ENCODE assay signal across 8 cellular contexts in genomic region chr2:60552096-60552850, GRCh38. TPM values are rescaled to one million over a fixed set of nuclear protein-coding genes. Genes with fewer than 3 reads are reported as not detected.
DNase-seq lines count a peak whose midpoint lies in the region; ATAC-seq and TF ChIP-seq lines count a peak whose summit lies in the region.

No MANE protein-coding gene starts in this region.

- H3K9ac ChIP-seq in Loucy (ENCODE audit: low read depth, low read length, poor library complexity, severe bottlenecking) (peak overlapping the region; percentile 80), mesenchymal stem cell (ENCODE audit: low read length) (no peak overlapping the region)

- H4K8ac ChIP-seq in mesenchymal stem cell (ENCODE audit: low read length): no peak overlapping the region

- no peak overlapping the region for H2BK120ac ChIP-seq in mesenchymal stem cell (ENCODE audit: low read depth, low read length)

- 0 to 1% methylated on average over 33 to 49 of the region's 49 CpGs for WGBS in body of pancreas, 2 donors
- WGBS in mesenchymal stem cell: under 1% methylated on average over 39 of the region's 49 CpGs

- H2BK15ac ChIP-seq in mesenchymal stem cell (ENCODE audit: low read depth, poor library complexity, severe bottlenecking): no peak overlapping the region

- H3K4ac ChIP-seq in mesenchymal stem cell (ENCODE audit: low read depth in 1 of 2, low read length in 2 of 2): no peak overlapping the region

- peak; percentile 28 to 60 (median 60) for TF ChIP-seq POLR2A in body of pancreas (IDR thresholded peaks at IDR 0.05)

- TF ChIP-seq CTCF in Loucy (conservative IDR thresholded peaks at IDR 0.05; ENCODE audit: low read length): no peak
- no peak for TF ChIP-seq CTCF in body of pancreas (IDR thresholded peaks at IDR 0.05)

- intact Hi-C loops in body of pancreas (cut with DNase I): no loop called here

- H3K4me1 ChIP-seq in Loucy (ENCODE audit: insufficient read depth, low read length, poor library complexity, severe bottlenecking): peaks cover 32% of the 10 kb centered on the region
- peaks cover 37% of the 10 kb centered on the region for H3K4me1 ChIP-seq in body of pancreas
- H3K4me1 ChIP-seq in mesenchymal stem cell (ENCODE audit: control insufficient read depth, insufficient read depth, low read depth, low read length): peaks cover 20% of the 10 kb centered on the region

- H3K14ac ChIP-seq in mesenchymal stem cell (ENCODE audit: low read length in 2 of 2): no peak overlapping the region

- peaks cover 41% of the 10 kb centered on the region for H4K20me1 ChIP-seq in Loucy (ENCODE audit: insufficient read depth, low read length, poor library complexity, severe bottlenecking)

- peak; percentile 85 for DNase-seq in DMS53 (lab: John Stamatoyannopoulos, UW)
- DNase-seq in body of pancreas: peak; percentile 44 to 60 (median 46)
- peak; percentile 20 for DNase-seq in mesenchymal stem cell
- no peak for DNase-seq in ureter (ENCODE audit: low spot score)
- no peak for DNase-seq in activated CD4-positive, alpha-beta T cell treated with anti-CD3 and anti-CD28 coated beads, Interleukin-2, amount 50 U/mL, for 48 hours
- DNase-seq in AML-193 (lab: John Stamatoyannopoulos, UW): no peak

- peaks cover 48% of the 10 kb centered on the region for H3K27me3 ChIP-seq in Loucy (ENCODE audit: insufficient read depth, low read length, poor library complexity, severe bottlenecking)
- no peaks in the 10 kb centered on the region for H3K27me3 ChIP-seq in body of pancreas
- H3K27me3 ChIP-seq in mesenchymal stem cell (ENCODE audit: control insufficient read depth in 1 of 2, insufficient read depth in 1 of 2, low read length in 2 of 2): peaks cover 17 to 82% of the 10 kb centered on the region in 2 experiments

- H3K9me2 ChIP-seq in Loucy (replicated peaks; ENCODE audit: low read depth, low read length): no peaks in the 10 kb centered on the region

- peaks cover 58% of the 10 kb centered on the region for H3K79me2 ChIP-seq in Loucy (ENCODE audit: insufficient read depth, low read length)

- peak overlapping the region; percentile 93 for H3K4me3 ChIP-seq in Loucy (ENCODE audit: low read length, poor library complexity, severe bottlenecking)
- peak overlapping the region; percentile 27 to 80 for H3K4me3 ChIP-seq in body of pancreas
- H3K4me3 ChIP-seq in mesenchymal stem cell (ENCODE audit: insufficient read depth in 1 of 2, low read depth in 1 of 2, low read length in 2 of 2): peak overlapping the region; percentile 68 to 74

- H3K36me3 ChIP-seq in Loucy (ENCODE audit: insufficient read depth, low read length): no peaks in the 10 kb centered on the region
- no peaks in the 10 kb centered on the region for H3K36me3 ChIP-seq in body of pancreas (replicated peaks in 1 of 2; ENCODE audit: insufficient read depth in 1 of 2, low read depth in 2 of 2)
- no peaks in the 10 kb centered on the region for H3K36me3 ChIP-seq in mesenchymal stem cell (ENCODE audit: control insufficient read depth in 1 of 2, insufficient read depth in 2 of 2, low read depth in 1 of 2, low read length in 2 of 2)

- H3K4me2 ChIP-seq in Loucy (ENCODE audit: low read depth, low read length, poor library complexity, severe bottlenecking) (peak overlapping the region; percentile 80), mesenchymal stem cell (ENCODE audit: low read length, poor library complexity, severe bottlenecking) (peak overlapping the region; percentile 98)

- H2AK5ac ChIP-seq in mesenchymal stem cell (ENCODE audit: low read length, severe bottlenecking): no peak overlapping the region

- no peak overlapping the region for H2BK12ac ChIP-seq in mesenchymal stem cell (ENCODE audit: low read length in 2 of 2)

- H3K27ac ChIP-seq in body of pancreas (peak overlapping the region; percentile 78 to 88 (median 85)), mesenchymal stem cell (ENCODE audit: low read length, poor library complexity, severe bottlenecking) (peak overlapping the region; percentile 39)

- ATAC-seq in body of pancreas: peak; percentile 16
- ATAC-seq in GM21529 (IDR thresholded peaks at IDR 0.05; ENCODE audit: unreplicated experiment): no peak

- H3K79me1 ChIP-seq in mesenchymal stem cell (replicated peaks; ENCODE audit: low read length, poor library complexity, severe bottlenecking): peaks cover 17% of the 10 kb centered on the region

- no peak overlapping the region for H2BK5ac ChIP-seq in mesenchymal stem cell (ENCODE audit: low read depth, low read length, poor library complexity, severe bottlenecking)

- H3K9me3 ChIP-seq in Loucy (ENCODE audit: insufficient read depth, low read depth, low read length) (no peaks in the 10 kb centered on the region), body of pancreas (no peaks in the 10 kb centered on the region), mesenchymal stem cell (ENCODE audit: control insufficient read depth, low read length) (no peaks in the 10 kb centered on the region)

- H2AFZ ChIP-seq in Loucy (ENCODE audit: low read length) (peak overlapping the region; percentile 48), mesenchymal stem cell (ENCODE audit: low read depth, low read length) (peak overlapping the region; percentile 70)

- no peaks in the 10 kb centered on the region for H3F3A ChIP-seq in Loucy (ENCODE audit: low read depth)

- peak overlapping the region in 1 of 2 experiments; percentile 16 for H3K18ac ChIP-seq in mesenchymal stem cell (ENCODE audit: low read depth in 1 of 2, low read length in 2 of 2)

- H3K23ac ChIP-seq in mesenchymal stem cell (ENCODE audit: low read length in 2 of 2): peak overlapping the region; percentile 19 to 70

- no peak overlapping the region for H4K91ac ChIP-seq in mesenchymal stem cell (ENCODE audit: low read length)

RNA-seq across cellular contexts. Expression of gene BCL11A, which starts 1.2 kb away (rescaled TPM):
- total RNA-seq in body of pancreas (10 to 100 TPM; 14.3 to 16.2 TPM), ureter (31.4 TPM)
- polyA plus RNA-seq in mesenchymal stem cell (2013, experiment 1 of 2): 1.1 TPM
- 1.1 TPM for polyA plus RNA-seq in mesenchymal stem cell (2013, experiment 2 of 2)

Comparison
In these comparisons a context has a peak if more than half of its experiments do, and no peak if none do; other contexts are left out.
1. DNase-seq: peak in DMS53 (single experiment), body of pancreas (4 of 4) and mesenchymal stem cell (single experiment); none in ureter (single experiment), activated CD4-positive, alpha-beta T cell treated with anti-CD3 and anti-CD28 coated beads, Interleukin-2, amount 50 U/mL, for 48 hours (0 of 2) and AML-193 (0 of 2).
2. Peak in every context shown above with its lines, with median percentiles within 50 percentile points of each other: H3K4me3 ChIP-seq.